ENCODE assay signal across 14 cellular contexts in genomic region chr6:37311666-37312473, GRCh38. TPM values are rescaled to one million over a fixed set of nuclear protein-coding genes. Genes with fewer than 3 reads are reported as not detected.
DNase-seq lines count a peak whose midpoint lies in the region; ATAC-seq and TF ChIP-seq lines count a peak whose summit lies in the region.
"Had no signal": no experiment of that assay in that cellular context is flagged by ENCODE, and none has a peak within 500 bp of the region (broad histone marks: within the 10 kb centered on the region; RNA-seq: fewer than 3 reads in every experiment).

No MANE protein-coding gene starts in this region.

- H2BK15ac ChIP-seq in IMR-90 (ENCODE audit: low read depth, low read length) = no peak overlapping the region

- peak; percentile 59 for ATAC-seq in IMR-90 (ENCODE audit: low read depth)
- ATAC-seq in WTC11 = no peak
- ATAC-seq: right cardiac atrium had no signal

- peaks cover 16 to 35% of the 10 kb centered on the region in 2 donors for H3K36me3 Mint-ChIP-seq in CD4-positive, alpha-beta memory T cell
- peaks cover 18% of the 10 kb centered on the region for H3K36me3 Mint-ChIP-seq in WTC11

- H3K27ac ChIP-seq in CD4-positive, alpha-beta memory T cell (ENCODE audit: low read depth, low read length) = no peak overlapping the region
- H3K27ac ChIP-seq in IMR-90 (ENCODE audit: insufficient read depth, low read length) = peak overlapping the region; percentile 45; the same call in 1 of the 2 replicates
- no peak overlapping the region for H3K27ac ChIP-seq in spleen
- H3K27ac ChIP-seq: Peyer's patch had no signal

- in situ Hi-C loops in IMR-90 (cut with MboI; ENCODE audit: low sequenced_read_pairs) (no loop called here), astrocyte of the spinal cord (cut with HindIII; ENCODE audit: low sequenced_read_pairs) (no loop called here)

- peaks cover 0 to 4% (median 3%) of the 10 kb centered on the region in 4 donors for H3K4me1 Mint-ChIP-seq in CD4-positive, alpha-beta memory T cell
- no peaks in the 10 kb centered on the region for H3K4me1 Mint-ChIP-seq in WTC11

- H3K9ac ChIP-seq in IMR-90 (ENCODE audit: low read depth, low read length) = no peak overlapping the region

- no peak overlapping the region for H4K5ac ChIP-seq in IMR-90 (ENCODE audit: low read depth, low read length)

- intact Hi-C loops in CD4-positive, alpha-beta memory T cell (cut with micrococcal nuclease) = no loop called here
- intact Hi-C loops in IMR-90 (cut with micrococcal nuclease) (no loop called here), spleen (cut with DNase I; ENCODE audit: low total_unique reads) (no loop called here)

- DNase-seq in CD4-positive, alpha-beta memory T cell = no peak
- DNase-seq in IMR-90 (peak; percentile 83), astrocyte of the spinal cord (ENCODE audit: low read depth, low spot score) (peak; percentile 13), medulla oblongata (ENCODE audit: extremely low spot score) (peak; percentile 60), WTC11 (ENCODE audit: low spot score) (no peak), NCI-H2081 (lab: John Stamatoyannopoulos, UW) (no peak), spleen (no peak), H4 (ENCODE audit: low spot score) (no peak)
- DNase-seq: NCI-H1417, NCI-H526, Peyer's patch, right cardiac atrium had no signal

- no peak for TF ChIP-seq RAD21 in IMR-90 (IDR thresholded peaks at IDR 0.05; ENCODE audit: low read length)

- TF ChIP-seq POLR2A in IMR-90 (IDR thresholded peaks at IDR 0.05; ENCODE audit: low read depth, low read length) (no peak), spleen (IDR thresholded peaks at IDR 0.05) (no peak)

- peaks cover 9% of the 10 kb centered on the region; the same call in 1 of the 2 replicates for H4K20me1 ChIP-seq in IMR-90 (ENCODE audit: insufficient read depth, low read length)

- H2BK20ac ChIP-seq in IMR-90 (ENCODE audit: low read depth, low read length) = peak overlapping the region; percentile 38; the same call in 1 of the 2 replicates

- dilution Hi-C loops in IMR-90 (cut with HindIII; ENCODE audit: low sequenced_read_pairs, unreplicated experiment) = no loop called here

- BruUV-seq in IMR-90 (replicated peaks; lab: Mats Ljungman, UMichigan) = no TSS peak

- peak overlapping the region; percentile 66 for H2BK5ac ChIP-seq in IMR-90 (ENCODE audit: low read depth, low read length, poor library complexity, severe bottlenecking)

- no peak overlapping the region for H3K56ac ChIP-seq in IMR-90 (ENCODE audit: extremely low read depth, insufficient read depth, low read length)

- H3K36me3 ChIP-seq in CD4-positive, alpha-beta memory T cell (ENCODE audit: insufficient read depth, low read length) = peaks cover 40% of the 10 kb centered on the region
- peaks cover 38% of the 10 kb centered on the region for H3K36me3 ChIP-seq in IMR-90 (ENCODE audit: control insufficient read depth, insufficient read depth, low read length)
- H3K36me3 ChIP-seq in spleen = peaks cover 3 to 72% (median 36%) of the 10 kb centered on the region in 6 donors

- peak overlapping the region in 1 of 2 experiments; percentile 54; a peak in 1 of 4 replicates for H4K8ac ChIP-seq in IMR-90 (ENCODE audit: low read depth in 2 of 2, low read length in 2 of 2)

- no peaks in the 10 kb centered on the region for H3K9me3 ChIP-seq in CD4-positive, alpha-beta memory T cell (ENCODE audit: control insufficient read depth in 1 of 2, low read length in 2 of 2)
- H3K9me3 ChIP-seq in IMR-90 (ENCODE audit: control insufficient read depth, insufficient read depth, low read length) = no peaks in the 10 kb centered on the region
- no peaks in the 10 kb centered on the region for H3K9me3 ChIP-seq in spleen
- H3K9me3 ChIP-seq: Peyer's patch had no signal

- H3K23ac ChIP-seq in IMR-90 (ENCODE audit: low read depth, low read length) = peak overlapping the region; percentile 83; the same call in 1 of the 2 replicates

- H3K79me1 ChIP-seq in IMR-90 (ENCODE audit: low read depth in 1 of 2, low read length in 2 of 2) = peaks cover 0 to 11% of the 10 kb centered on the region in 2 experiments; a peak in 2 of 4 replicates

- H3K4me1 ChIP-seq in CD4-positive, alpha-beta memory T cell (ENCODE audit: insufficient read depth, low read length) = no peaks in the 10 kb centered on the region
- H3K4me1 ChIP-seq in IMR-90 (ENCODE audit: control insufficient read depth, insufficient read depth, low read length) = peaks cover 18% of the 10 kb centered on the region
- H3K4me1 ChIP-seq in spleen = no peaks in the 10 kb centered on the region
- H3K4me1 ChIP-seq: Peyer's patch had no signal

- peak overlapping the region; percentile 50; the same call in 1 of the 2 replicates for H4K91ac ChIP-seq in IMR-90 (ENCODE audit: insufficient read depth, low read depth, low read length)

- no peaks in the 10 kb centered on the region for H3K27me3 Mint-ChIP-seq in CD4-positive, alpha-beta memory T cell
- H3K27me3 Mint-ChIP-seq in WTC11 (ENCODE audit: low read depth) = no peaks in the 10 kb centered on the region
- H3K27me3 Mint-ChIP-seq: dendritic cell treated with granulocyte-macrophage colony-stimulating factor and Interleukin-4, amounts not matched to agents 40 ng/mL and 50 ng/mL, for 4 days; stimulated activated naive CD8-positive, alpha-beta T cell treated with anti-CD3 and anti-CD28 coated beads, Interleukin-15, Interleukin-2, amounts not matched to agents 100 ng/mL and 50 ng/mL, for 24 hours had no signal

- peak overlapping the region; percentile 47; the same call in 1 of the 2 replicates for H2AK5ac ChIP-seq in IMR-90 (ENCODE audit: low read depth, low read length)

- TF ChIP-seq CTCF in IMR-90 (conservative IDR thresholded peaks at IDR 0.05; ENCODE audit: low read depth, low read length) = no peak
- no peak for TF ChIP-seq CTCF in astrocyte of the spinal cord (IDR thresholded peaks at IDR 0.05; ENCODE audit: low read depth, low read length)
- no peak for TF ChIP-seq CTCF in WTC11 (IDR thresholded peaks at IDR 0.05)
- TF ChIP-seq CTCF in spleen (IDR thresholded peaks at IDR 0.05 in 8 of 11, conservative IDR thresholded peaks at IDR 0.05 in 3 of 11) = no peak

- H3K4me3 ChIP-seq in CD4-positive, alpha-beta memory T cell (ENCODE audit: low read length in 2 of 2) = no peak overlapping the region
- H3K4me3 ChIP-seq in IMR-90 (ENCODE audit: insufficient read depth, low read depth, low read length) (no peak overlapping the region), astrocyte of the spinal cord (ENCODE audit: low read depth, low read length) (no peak overlapping the region), spleen (no peak overlapping the region)
- H3K4me3 ChIP-seq: Peyer's patch had no signal

- H2BK120ac ChIP-seq in IMR-90 (ENCODE audit: low read depth, low read length) = peak overlapping the region; percentile 50

- H3K9me1 ChIP-seq in IMR-90 (ENCODE audit: insufficient read depth, low read length) = peaks cover 16% of the 10 kb centered on the region

- H3K27ac Mint-ChIP-seq in CD4-positive, alpha-beta memory T cell = peak overlapping the region in 5 of 7 donors; percentile 37 to 90 (median 48)
- H3K27ac Mint-ChIP-seq in WTC11 = no peak overlapping the region; the same call in 1 of the 2 replicates
- H3K27ac Mint-ChIP-seq: dendritic cell treated with granulocyte-macrophage colony-stimulating factor and Interleukin-4, amounts not matched to agents 40 ng/mL and 50 ng/mL, for 4 days; stimulated activated naive CD8-positive, alpha-beta T cell treated with anti-CD3 and anti-CD28 coated beads, Interleukin-15, Interleukin-2, amounts not matched to agents 100 ng/mL and 50 ng/mL, for 24 hours had no signal

- CTCF ChIA-PET in CD4-positive, alpha-beta memory T cell (lab: Charles Lee; ENCODE audit: partially characterized antibody) = interaction anchor here (2.4 kb wide), 1 partner anchor 14 kb away, joined by 7 read pairs; no protein-coding TSS in a partner anchor
- CTCF ChIA-PET in IMR-90 (lab: Yijun Ruan, JAX) (interaction anchor here (0.5 to 1.0 kb wide), 2 partner anchors 9 to 547 kb away, joined by 3 read pairs; no protein-coding TSS in a partner anchor), WTC11 (lab: Charles Lee) (interaction anchor here (0.6 kb wide), 1 partner anchor 12 kb away, joined by 4 read pairs; no protein-coding TSS in a partner anchor)

- POLR2A ChIA-PET in CD4-positive, alpha-beta memory T cell (lab: Charles Lee; ENCODE audit: partially characterized antibody) = no interaction called here
- POLR2A ChIA-PET in IMR-90 (lab: Charles Lee; ENCODE audit: unreplicated experiment) = interaction anchor here (0.5 kb wide), 1 partner anchor 808 kb away, joined by 3 read pairs; no protein-coding TSS in a partner anchor
- POLR2A ChIA-PET in WTC11 (lab: Charles Lee) = no interaction called here

- no peaks in the 10 kb centered on the region for H3K27me3 ChIP-seq in CD4-positive, alpha-beta memory T cell (ENCODE audit: insufficient read depth, low read length)
- H3K27me3 ChIP-seq in IMR-90 (ENCODE audit: control insufficient read depth, insufficient read depth, low read length) (no peaks in the 10 kb centered on the region), spleen (replicated peaks in 1 of 7) (no peaks in the 10 kb centered on the region)
- H3K27me3 ChIP-seq: Peyer's patch had no signal

- no peaks in the 10 kb centered on the region for H3K9me3 Mint-ChIP-seq in CD4-positive, alpha-beta memory T cell
- no peaks in the 10 kb centered on the region for H3K9me3 Mint-ChIP-seq in WTC11
- H3K9me3 Mint-ChIP-seq: dendritic cell treated with granulocyte-macrophage colony-stimulating factor and Interleukin-4, amounts not matched to agents 40 ng/mL and 50 ng/mL, for 4 days; stimulated activated naive CD8-positive, alpha-beta T cell treated with anti-CD3 and anti-CD28 coated beads, Interleukin-15, Interleukin-2, amounts not matched to agents 100 ng/mL and 50 ng/mL, for 24 hours had no signal

- H3K4me3 Mint-ChIP-seq in CD4-positive, alpha-beta memory T cell = no peak overlapping the region
- no peak overlapping the region for H3K4me3 Mint-ChIP-seq in WTC11
- H3K4me3 Mint-ChIP-seq: dendritic cell treated with granulocyte-macrophage colony-stimulating factor and Interleukin-4, amounts not matched to agents 40 ng/mL and 50 ng/mL, for 4 days; stimulated activated naive CD8-positive, alpha-beta T cell treated with anti-CD3 and anti-CD28 coated beads, Interleukin-15, Interleukin-2, amounts not matched to agents 100 ng/mL and 50 ng/mL, for 24 hours had no signal

- H3K4ac ChIP-seq in IMR-90 (ENCODE audit: low read depth, low read length) = peak overlapping the region; percentile 34

- H3K18ac ChIP-seq in IMR-90 (ENCODE audit: low read depth, low read length) = peak overlapping the region; percentile 11; the same call in 1 of the 2 replicates

- WGBS in IMR-90 (ENCODE audit: extremely low coverage in 2 of 2, insufficient read length in 1 of 2), 2 experiments = no CpG with 5 or more reads among the region's 2 CpGs
- WGBS in spleen, 5 donors = 82 to 93% (median 86%) methylated on average over 2 of the region's 2 CpGs

- H3K4me2 ChIP-seq in IMR-90 (ENCODE audit: low read depth, low read length) = peak overlapping the region; percentile 28

- no peak overlapping the region for H2AK9ac ChIP-seq in IMR-90 (replicated peaks; ENCODE audit: low read depth, low read length, poor library complexity)

- H3K14ac ChIP-seq in IMR-90 (replicated peaks; ENCODE audit: low read depth, low read length) = peak overlapping the region; percentile 71

- H2AFZ ChIP-seq in IMR-90 (replicated peaks; ENCODE audit: low read length, poor library complexity) = no peak overlapping the region

RNA-seq across cellular contexts. Expression of gene RNF8, which starts 41.9 kb away (rescaled TPM):
- 10 to 100 TPM; 14.8 to 16.6 TPM for total RNA-seq in CD4-positive, alpha-beta memory T cell
- 10 to 100 TPM; 14.2 to 17.2 TPM for polyA plus RNA-seq in CD4-positive, alpha-beta memory T cell
- total RNA-seq in IMR-90 (2012; rRNA removed) = 17.9 and 26.7 TPM in 2 replicates
- polyA plus RNA-seq in IMR-90 (2012; rRNA removed) = 14.6 and 16.5 TPM in 2 replicates
- 3.5 and 5.6 TPM in 2 replicates for polyA plus RNA-seq in IMR-90 (2012; cell fraction: cytosol; rRNA removed)
- 3.7 and 16.6 TPM in 2 replicates for polyA plus RNA-seq in IMR-90 (2012; cell fraction: nucleus; rRNA removed; ENCODE audit: low replicate concordance)
- total RNA-seq in WTC11 (2021) = 33.1 to 35.9 TPM (median 33.3 TPM) in 3 replicates
- total RNA-seq in spleen = 10 to 100 TPM; 11.3 to 15.6 (median 14.1) TPM
- polyA plus RNA-seq in spleen = 10 to 100 TPM in 1 of 3 donors, 1 to 10 TPM in 2; 8.0 to 12.4 (median 9.8) TPM
- 31.3 and 37.8 TPM in 2 replicates for total RNA-seq in H4 (2014; rRNA removed; shearing (Covaris generic))

RNA-seq across cellular contexts. Expression of gene TMEM217, which starts 53.9 kb away (rescaled TPM):
- total RNA-seq in CD4-positive, alpha-beta memory T cell = 1 to 10 TPM in 1 of 2 experiments, not detected in 1; 1.4 TPM
- polyA plus RNA-seq in CD4-positive, alpha-beta memory T cell = under 1 TPM; 0.31 to 0.42 TPM
- total RNA-seq in IMR-90 (2012; rRNA removed) (1.4 TPM in 2 replicates), WTC11 (2021) (0.55 to 0.99 TPM (median 0.61 TPM) in 3 replicates), spleen (1 to 10 TPM in 1 of 7 donors, under 1 TPM in 4, not detected in 2; 0.32 to 2.3 (median 0.84) TPM)
- polyA plus RNA-seq in IMR-90 (2012; rRNA removed) (2.5 and 3.5 TPM in 2 replicates), spleen (under 1 TPM; 0.58 to 0.91 (median 0.74) TPM)
- 0.83 and 2.4 TPM in 2 replicates for polyA plus RNA-seq in IMR-90 (2012; cell fraction: cytosol; rRNA removed)
- polyA plus RNA-seq in IMR-90 (2012; cell fraction: nucleus; rRNA removed; ENCODE audit: low replicate concordance) = 2.2 and 9.6 TPM in 2 replicates
- 1.1 and 1.6 TPM in 2 replicates for total RNA-seq in H4 (2014; rRNA removed; shearing (Covaris generic))

RNA-seq across cellular contexts. Expression of gene TBC1D22B, which starts 54.3 kb away (rescaled TPM):
- total RNA-seq in CD4-positive, alpha-beta memory T cell = 10 to 100 TPM in 1 of 2 experiments, 1 to 10 TPM in 1; 9.7 to 10.3 TPM
- 10 to 100 TPM in 1 of 2 donors, 1 to 10 TPM in 1; 7.2 to 11.9 TPM for polyA plus RNA-seq in CD4-positive, alpha-beta memory T cell
- total RNA-seq in IMR-90 (2012; rRNA removed) (6.6 and 7.5 TPM in 2 replicates), WTC11 (2021) (16.4 to 18.7 TPM (median 16.7 TPM) in 3 replicates), spleen (10 to 100 TPM in 4 of 7 donors, 1 to 10 TPM in 3; 8.7 to 12.7 (median 10.7) TPM)
- polyA plus RNA-seq in IMR-90 (2012; rRNA removed) (7.1 and 7.5 TPM in 2 replicates), spleen (1 to 10 TPM; 4.2 to 6.1 (median 4.7) TPM)
- 5.0 and 5.7 TPM in 2 replicates for polyA plus RNA-seq in IMR-90 (2012; cell fraction: cytosol; rRNA removed)
- 6.7 and 15.6 TPM in 2 replicates for polyA plus RNA-seq in IMR-90 (2012; cell fraction: nucleus; rRNA removed; ENCODE audit: low replicate concordance)
- 5.1 and 6.8 TPM in 2 replicates for total RNA-seq in H4 (2014; rRNA removed; shearing (Covaris generic))

Comparison
In these comparisons a context has a peak if more than half of its experiments do, and no peak if none do; other contexts are left out.
1. DNase-seq: peak in IMR-90 (single experiment), astrocyte of the spinal cord (single experiment) and medulla oblongata (single experiment); none in CD4-positive, alpha-beta memory T cell (0 of 5), WTC11 (single experiment), NCI-H2081 (0 of 2), spleen (single experiment) and H4 (single experiment).